11 cellular contexts compared by ENCODE assay signal in genomic region chr7:105448181-105448580, GRCh38. TPM values are rescaled to one million over a fixed set of nuclear protein-coding genes. Genes with fewer than 3 reads are reported as not detected.
DNase-seq lines count a peak whose midpoint lies in the region; ATAC-seq and TF ChIP-seq lines count a peak whose summit lies in the region.
"Had no signal": no experiment of that assay in that cellular context is flagged by ENCODE, and none has a peak within 500 bp of the region (broad histone marks: within the 10 kb centered on the region; RNA-seq: fewer than 3 reads in every experiment).

No MANE protein-coding gene starts in this region.

- CTCF ChIA-PET in CD8-positive, alpha-beta T cell (lab: Charles Lee): interaction anchor here (0.6 to 1.0 kb wide), 2 partner anchors 33 to 128 kb away, joined by 3 read pairs; no protein-coding TSS in a partner anchor
- CTCF ChIA-PET in activated CD4-positive, alpha-beta memory T cell treated with anti-CD3 and anti-CD28 coated beads, Interleukin-2, amount 10 ng/mL, durations not matched to agents 7 days and 5 days (lab: Charles Lee): interaction anchor here (0.7 kb wide), 1 partner anchor 137 kb away, joined by 3 read pairs; no protein-coding TSS in a partner anchor
- CTCF ChIA-PET in mammary epithelial cell (lab: Charles Lee; ENCODE audit: low non-redundant PET): no interaction called here

- no peaks in the 10 kb centered on the region for H3K4me1 ChIP-seq in CD8-positive, alpha-beta T cell (ENCODE audit: insufficient read depth, low read length)
- H3K4me1 ChIP-seq in mammary epithelial cell (ENCODE audit: insufficient read depth, low read length): no peaks in the 10 kb centered on the region
- H3K4me1 ChIP-seq: body of pancreas had no signal

- no peak for ATAC-seq in CD8-positive, alpha-beta T cell
- peak; percentile 78 for ATAC-seq in GM19372 (IDR thresholded peaks at IDR 0.05; ENCODE audit: low read depth, unreplicated experiment)
- ATAC-seq in HG02885 (IDR thresholded peaks at IDR 0.05; ENCODE audit: poor library complexity, unreplicated experiment): peak; percentile 75
- ATAC-seq in HG03457 (IDR thresholded peaks at IDR 0.05; ENCODE audit: unreplicated experiment): no peak
- ATAC-seq: body of pancreas had no signal

- no TSS peak for BruUV-seq in mammary epithelial cell (replicated peaks; lab: Mats Ljungman, UMichigan)

- no peaks in the 10 kb centered on the region for H3K9me3 Mint-ChIP-seq in CD8-positive, alpha-beta T cell
- H3K9me3 Mint-ChIP-seq in activated CD4-positive, alpha-beta memory T cell treated with anti-CD3 and anti-CD28 coated beads, Interleukin-2, amount 10 ng/mL, durations not matched to agents 7 days and 5 days: no peaks in the 10 kb centered on the region
- H3K9me3 Mint-ChIP-seq in endothelial cell (ENCODE audit: unreplicated experiment): no peaks in the 10 kb centered on the region
- H3K9me3 Mint-ChIP-seq: stimulated activated naive CD8-positive, alpha-beta T cell treated with anti-CD3 and anti-CD28 coated beads, Interleukin-15, Interleukin-2, amounts not matched to agents 100 ng/mL and 50 ng/mL, for 24 hours had no signal

- POLR2A ChIA-PET in CD8-positive, alpha-beta T cell (lab: Charles Lee): no interaction called here
- POLR2A ChIA-PET in activated CD4-positive, alpha-beta memory T cell treated with anti-CD3 and anti-CD28 coated beads, Interleukin-2, amount 10 ng/mL, durations not matched to agents 7 days and 5 days (lab: Charles Lee): interaction anchor here (1.0 to 1.2 kb wide), 2 partner anchors 83 to 433 kb away, joined by 3 read pairs; no protein-coding TSS in a partner anchor

- peak overlapping the region; percentile 68 for H3K27ac Mint-ChIP-seq in CD8-positive, alpha-beta T cell
- H3K27ac Mint-ChIP-seq in activated CD4-positive, alpha-beta memory T cell treated with anti-CD3 and anti-CD28 coated beads, Interleukin-2, amount 10 ng/mL, durations not matched to agents 7 days and 5 days: peak overlapping the region; percentile 72
- no peak overlapping the region for H3K27ac Mint-ChIP-seq in endothelial cell (ENCODE audit: unreplicated experiment)
- H3K27ac Mint-ChIP-seq: stimulated activated naive CD8-positive, alpha-beta T cell treated with anti-CD3 and anti-CD28 coated beads, Interleukin-15, Interleukin-2, amounts not matched to agents 100 ng/mL and 50 ng/mL, for 24 hours had no signal

- no peak overlapping the region for H3K27ac ChIP-seq in CD8-positive, alpha-beta T cell (ENCODE audit: low read depth, low read length)
- no peak overlapping the region for H3K27ac ChIP-seq in mammary epithelial cell (ENCODE audit: insufficient read depth, low read depth, low read length)
- H3K27ac ChIP-seq: body of pancreas had no signal

- no peaks in the 10 kb centered on the region for H3K27me3 ChIP-seq in CD8-positive, alpha-beta T cell (ENCODE audit: insufficient read depth, low read length)
- H3K27me3 ChIP-seq in mammary epithelial cell (ENCODE audit: insufficient read depth, low read length): no peaks in the 10 kb centered on the region
- H3K27me3 ChIP-seq: body of pancreas had no signal

- H3K9me3 ChIP-seq in CD8-positive, alpha-beta T cell (ENCODE audit: low read length): no peaks in the 10 kb centered on the region
- no peaks in the 10 kb centered on the region for H3K9me3 ChIP-seq in mammary epithelial cell (replicated peaks; ENCODE audit: insufficient read depth, low read length)
- H3K9me3 ChIP-seq: body of pancreas had no signal

- no peak for DNase-seq in CD8-positive, alpha-beta T cell
- no peak for DNase-seq in activated CD4-positive, alpha-beta memory T cell treated with anti-CD3 and anti-CD28 coated beads, Interleukin-2, amount 10 ng/mL, durations not matched to agents 7 days and 5 days
- DNase-seq in NCI-H2171 treated with DMSO at 0.1 percent for 48 hours (lab: John Stamatoyannopoulos, UW) (no peak), endothelial cell (ENCODE audit: low spot score) (no peak), mammary epithelial cell (no peak)
- DNase-seq: body of pancreas had no signal

- no peaks in the 10 kb centered on the region for H3K36me3 Mint-ChIP-seq in CD8-positive, alpha-beta T cell
- no peaks in the 10 kb centered on the region for H3K36me3 Mint-ChIP-seq in activated CD4-positive, alpha-beta memory T cell treated with anti-CD3 and anti-CD28 coated beads, Interleukin-2, amount 10 ng/mL, durations not matched to agents 7 days and 5 days (ENCODE audit: low read depth)
- H3K36me3 Mint-ChIP-seq in endothelial cell (ENCODE audit: low read depth, unreplicated experiment): no peaks in the 10 kb centered on the region

- no peak overlapping the region for H3K4me2 ChIP-seq in mammary epithelial cell (ENCODE audit: insufficient read depth, low read depth, low read length)

- TF ChIP-seq CTCF in CD8-positive, alpha-beta T cell (IDR thresholded peaks at IDR 0.05): no peak
- TF ChIP-seq CTCF in endothelial cell (IDR thresholded peaks at IDR 0.05; ENCODE audit: unreplicated experiment) (no peak), mammary epithelial cell (conservative IDR thresholded peaks at IDR 0.05 in 1 of 2, IDR thresholded peaks at IDR 0.05 in 1 of 2; ENCODE audit: extremely low read depth in 1 of 2, insufficient read depth in 1 of 2, low read depth in 1 of 2, low read length in 2 of 2) (no peak)

- in situ Hi-C loops in mammary epithelial cell (cut with MboI; ENCODE audit: low sequenced_read_pairs in 2 of 2): no loop called here

- H4K20me1 ChIP-seq in mammary epithelial cell (ENCODE audit: insufficient read depth, low read length): no peaks in the 10 kb centered on the region

- dilution Hi-C loops in mammary epithelial cell (cut with HindIII; ENCODE audit: low sequenced_read_pairs): no loop called here

- peaks cover 20% of the 10 kb centered on the region for H3K4me1 Mint-ChIP-seq in CD8-positive, alpha-beta T cell (ENCODE audit: low read depth)
- peaks cover 19% of the 10 kb centered on the region for H3K4me1 Mint-ChIP-seq in activated CD4-positive, alpha-beta memory T cell treated with anti-CD3 and anti-CD28 coated beads, Interleukin-2, amount 10 ng/mL, durations not matched to agents 7 days and 5 days
- no peaks in the 10 kb centered on the region for H3K4me1 Mint-ChIP-seq in endothelial cell (ENCODE audit: unreplicated experiment)
- H3K4me1 Mint-ChIP-seq: neural crest cell had no signal

- 95% methylated on average over 8 of the region's 8 CpGs for WGBS in mammary epithelial cell (ENCODE audit: low coverage, missing lambda C conversion rate)

- H3K36me3 ChIP-seq in CD8-positive, alpha-beta T cell (ENCODE audit: insufficient read depth, low read length): no peaks in the 10 kb centered on the region
- no peaks in the 10 kb centered on the region for H3K36me3 ChIP-seq in mammary epithelial cell (ENCODE audit: insufficient read depth, low read length)

- no peaks in the 10 kb centered on the region for H3K27me3 Mint-ChIP-seq in CD8-positive, alpha-beta T cell (ENCODE audit: low read depth)
- no peaks in the 10 kb centered on the region for H3K27me3 Mint-ChIP-seq in activated CD4-positive, alpha-beta memory T cell treated with anti-CD3 and anti-CD28 coated beads, Interleukin-2, amount 10 ng/mL, durations not matched to agents 7 days and 5 days
- peaks cover 2% of the 10 kb centered on the region for H3K27me3 Mint-ChIP-seq in endothelial cell (ENCODE audit: unreplicated experiment)
- H3K27me3 Mint-ChIP-seq: stimulated activated naive CD8-positive, alpha-beta T cell treated with anti-CD3 and anti-CD28 coated beads, Interleukin-15, Interleukin-2, amounts not matched to agents 100 ng/mL and 50 ng/mL, for 24 hours had no signal

- no peak overlapping the region for H3K4me3 ChIP-seq in CD8-positive, alpha-beta T cell (ENCODE audit: low read depth, low read length)
- no peak overlapping the region for H3K4me3 ChIP-seq in mammary epithelial cell (replicated peaks in 1 of 3; ENCODE audit: insufficient read depth in 1 of 3, low read depth in 2 of 3, low read length in 3 of 3)
- H3K4me3 ChIP-seq: body of pancreas had no signal

- no peaks in the 10 kb centered on the region for H3K79me2 ChIP-seq in mammary epithelial cell (ENCODE audit: insufficient read depth, low read length)

- H3K4me3 Mint-ChIP-seq in CD8-positive, alpha-beta T cell: peak overlapping the region; percentile 5
- H3K4me3 Mint-ChIP-seq in activated CD4-positive, alpha-beta memory T cell treated with anti-CD3 and anti-CD28 coated beads, Interleukin-2, amount 10 ng/mL, durations not matched to agents 7 days and 5 days: peak overlapping the region; percentile 24
- H3K4me3 Mint-ChIP-seq in endothelial cell (ENCODE audit: unreplicated experiment): no peak overlapping the region
- H3K4me3 Mint-ChIP-seq: neural crest cell; stimulated activated naive CD8-positive, alpha-beta T cell treated with anti-CD3 and anti-CD28 coated beads, Interleukin-15, Interleukin-2, amounts not matched to agents 100 ng/mL and 50 ng/mL, for 24 hours had no signal

- no peak overlapping the region for H3K9ac ChIP-seq in mammary epithelial cell (ENCODE audit: insufficient read depth, low read length)

- H2AFZ ChIP-seq in mammary epithelial cell (ENCODE audit: low read depth, low read length): no peak overlapping the region

- intact Hi-C loops in CD8-positive, alpha-beta T cell (cut with DNase I, micrococcal nuclease): no loop called here
- intact Hi-C loops in mammary epithelial cell (cut with micrococcal nuclease): no loop called here

RNA-seq across cellular contexts. Expression of gene SRPK2, which starts 59.5 kb away (rescaled TPM):
- 10 to 100 TPM; 29.2 to 29.7 TPM for total RNA-seq in CD8-positive, alpha-beta T cell
- total RNA-seq in activated CD4-positive, alpha-beta memory T cell treated with anti-CD3 and anti-CD28 coated beads, Interleukin-2, amount 10 ng/mL, durations not matched to agents 7 days and 5 days: 10 to 100 TPM; 42.9 to 45.0 TPM
- total RNA-seq in endothelial cell (ENCODE audit: unreplicated experiment): 70.5 TPM
- 10 to 100 TPM; 73.1 to 96.4 TPM for total RNA-seq in mammary epithelial cell
- polyA plus RNA-seq in mammary epithelial cell: 17.1 TPM
- 43.8 TPM for polyA minus RNA-seq in mammary epithelial cell

Comparison
In these comparisons a context has a peak if more than half of its experiments do, and no peak if none do; other contexts are left out.
1. ATAC-seq: peak in GM19372 (single experiment) and HG02885 (single experiment); none in CD8-positive, alpha-beta T cell (single experiment) and HG03457 (single experiment).